ENCODE assay signal across 10 cellular contexts in the genomic region with DNA sequence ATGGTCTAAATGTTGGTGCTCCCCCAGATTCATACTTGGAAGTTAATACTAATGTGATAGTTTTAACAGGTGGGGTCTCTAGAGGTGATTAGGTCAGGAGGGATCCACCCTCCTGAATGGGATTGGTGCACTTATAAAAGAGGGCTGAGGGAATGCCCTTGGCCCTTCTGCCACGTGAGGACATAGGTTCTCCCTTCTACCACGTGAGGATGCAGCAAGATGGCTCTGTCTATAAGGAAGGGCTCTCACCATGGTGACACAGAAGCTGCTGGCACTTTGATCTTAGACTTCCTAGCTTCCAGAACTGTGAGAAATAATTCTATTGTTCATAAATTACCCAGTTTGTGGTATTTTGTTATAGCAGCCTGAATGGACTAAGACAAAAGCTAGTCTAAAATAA. TPM values are rescaled to one million over a fixed set of nuclear protein-coding genes. Genes with fewer than 3 reads are reported as not detected.
DNase-seq lines count a peak whose midpoint lies in the region; ATAC-seq and TF ChIP-seq lines count a peak whose summit lies in the region.
"Had no signal": no experiment of that assay in that cellular context is flagged by ENCODE, and none has a peak within 500 bp of the region (broad histone marks: within the 10 kb centered on the region; RNA-seq: fewer than 3 reads in every experiment).

No MANE protein-coding gene starts in this region.

- in situ Hi-C loops in transverse colon (cut with MboI; ENCODE audit: low pct_ligation_motif_present in 1 of 4, low pct_unique_long_range_greater_than_20kb in 1 of 4, low sequenced_read_pairs in 3 of 4) = no loop called here

- TF ChIP-seq POLR2A in transverse colon (IDR thresholded peaks at IDR 0.05) = no peak

- H3K36me3 ChIP-seq in left lung (peaks cover 0 to 5% of the 10 kb centered on the region in 2 donors), transverse colon (no peaks in the 10 kb centered on the region)

- 40 to 64% methylated on average over 1 to 2 of the region's 2 CpGs for WGBS in transverse colon (ENCODE audit: low coverage in 1 of 2), 2 donors

- intact Hi-C loops in left lung (cut with DNase I) (no loop called here), transverse colon (cut with DNase I; ENCODE audit: low total_unique reads) (no loop called here)

- peak; percentile 37 for DNase-seq in NCI-H2227 (lab: John Stamatoyannopoulos, UW; ENCODE audit: unreplicated experiment)
- no peak for DNase-seq in NCI-H2227 treated with DMSO at 0.1 percent for 48 hours (lab: John Stamatoyannopoulos, UW)
- DNase-seq in left lung = no peak
- DNase-seq in transverse colon = no peak
- DNase-seq in CD1c-positive myeloid dendritic cell (ENCODE audit: extremely low spot score) = no peak
- DNase-seq: activated CD4-positive, alpha-beta memory T cell treated with anti-CD3 and anti-CD28 coated beads, Interleukin-2, amount 10 ng/mL, durations not matched to agents 7 days and 5 days had no signal

- H3K27ac ChIP-seq in left lung (no peak overlapping the region), transverse colon (no peak overlapping the region)

- peaks cover 0 to 39% of the 10 kb centered on the region in 2 donors for H3K27me3 ChIP-seq in left lung
- H3K27me3 ChIP-seq in transverse colon = no peaks in the 10 kb centered on the region

- TF ChIP-seq EP300 in transverse colon (IDR thresholded peaks at IDR 0.05; ENCODE audit: low read depth) = no peak

- H3K4me3 ChIP-seq in WI38 (ENCODE audit: low read depth, low read length) (peak overlapping the region; percentile 75), left lung (peak overlapping the region; percentile 48 to 49), transverse colon (peak overlapping the region in 3 of 4 donors; percentile 59 to 68 (median 63))
- H3K4me3 ChIP-seq: GM12878 had no signal

- ATAC-seq in left lung (no peak), HG03025 (IDR thresholded peaks at IDR 0.05; ENCODE audit: low FRiP score, unreplicated experiment) (no peak), GM21737 (IDR thresholded peaks at IDR 0.05; ENCODE audit: unreplicated experiment) (no peak)

- peaks cover 0 to 12% of the 10 kb centered on the region in 2 donors for H3K4me1 ChIP-seq in left lung
- peaks cover 0 to 22% (median 11%) of the 10 kb centered on the region in 4 donors for H3K4me1 ChIP-seq in transverse colon

- TF ChIP-seq CTCF in WI38 (IDR thresholded peaks at IDR 0.05; ENCODE audit: low read depth, low read length) (no peak), left lung (IDR thresholded peaks at IDR 0.05) (no peak), transverse colon (IDR thresholded peaks at IDR 0.05) (no peak)

- H3K9me3 ChIP-seq in left lung = no peaks in the 10 kb centered on the region
- H3K9me3 ChIP-seq in transverse colon = no peaks in the 10 kb centered on the region

RNA-seq across cellular contexts. Expression of gene AADAT, which starts 1.1 kb away (rescaled TPM):
- 10 to 100 TPM; 11.0 to 11.6 TPM for total RNA-seq in left lung
- total RNA-seq in transverse colon = 10 to 100 TPM in 1 of 4 donors, 1 to 10 TPM in 2, not detected in 1; 2.7 to 10.9 (median 4.0) TPM
- total RNA-seq: activated CD4-positive, alpha-beta memory T cell treated with anti-CD3 and anti-CD28 coated beads, Interleukin-2, amount 10 ng/mL, durations not matched to agents 7 days and 5 days; GM12878 had no signal
